3 cellular contexts compared by ENCODE assay signal in genomic region chr3:149581248-149581647, GRCh38.
TF ChIP-seq lines count a peak whose summit lies in the region.

No MANE protein-coding gene starts in this region.

TF ChIP-seq in IMR-90, 13 proteins besides CTCF, POLR2A, EP300 and RAD21:
- TF ChIP-seq RFX5 (IDR thresholded peaks at IDR 0.05; ENCODE audit: low read depth, low read length): no peak
TF ChIP-seq in IMR-90: peak in this region for 0.

TF ChIP-seq in HepG2, 621 proteins besides CTCF, POLR2A, EP300 and RAD21:
- no peak for TF ChIP-seq ZNF362 (CRISPR knock-in tag; IDR thresholded peaks at IDR 0.05; ENCODE audit: borderline replicate concordance)
- TF ChIP-seq, protein P1, sequence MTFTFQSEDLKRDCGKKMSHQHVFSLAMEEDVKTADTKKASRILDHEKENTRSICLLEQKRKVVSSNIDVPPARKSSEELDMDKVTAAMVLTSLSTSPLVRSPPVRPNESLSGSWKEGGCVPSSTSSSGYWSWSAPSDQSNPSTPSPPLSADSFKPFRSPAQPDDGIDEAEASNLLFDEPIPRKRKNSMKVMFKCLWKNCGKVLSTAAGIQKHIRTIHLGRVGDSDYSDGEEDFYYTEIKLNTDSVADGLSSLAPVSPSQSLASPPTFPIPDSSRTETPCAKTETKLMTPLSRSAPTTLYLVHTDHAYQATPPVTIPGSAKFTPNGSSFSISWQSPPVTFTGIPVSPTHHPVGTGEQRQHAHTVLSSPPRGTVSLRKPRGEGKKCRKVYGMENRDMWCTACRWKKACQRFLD (CRISPR knock-in tag; IDR thresholded peaks at IDR 0.05; ENCODE audit: borderline replicate concordance): no peak
- no peak for TF ChIP-seq SRY (CRISPR knock-in tag; IDR thresholded peaks at IDR 0.05)
- no peak for TF ChIP-seq NFRKB (IDR thresholded peaks at IDR 0.05)
- no peak for TF ChIP-seq ZNF674 (CRISPR knock-in tag; IDR thresholded peaks at IDR 0.05; ENCODE audit: low read depth)
- TF ChIP-seq MAZ (IDR thresholded peaks at IDR 0.05; ENCODE audit: borderline replicate concordance, low read depth, low read length): no peak
- no peak for TF ChIP-seq MAZ (CRISPR knock-in tag; IDR thresholded peaks at IDR 0.05; ENCODE audit: low read depth)
- no peak for TF ChIP-seq FOXO1 (CRISPR knock-in tag; IDR thresholded peaks at IDR 0.05)
- no peak for TF ChIP-seq RCOR2 (CRISPR knock-in tag; IDR thresholded peaks at IDR 0.05)
- TF ChIP-seq ZNF883 (CRISPR knock-in tag; IDR thresholded peaks at IDR 0.05; ENCODE audit: not compliant biosample characterization): no peak
- no peak for TF ChIP-seq MNT (IDR thresholded peaks at IDR 0.05)
- no peak for TF ChIP-seq PRMT3 (CRISPR knock-in tag; IDR thresholded peaks at IDR 0.05; ENCODE audit: borderline replicate concordance, low read depth)
- TF ChIP-seq KDM6A (CRISPR knock-in tag; IDR thresholded peaks at IDR 0.05; ENCODE audit: low read depth): no peak
- TF ChIP-seq ZFY (CRISPR knock-in tag; IDR thresholded peaks at IDR 0.05): no peak
- no peak for TF ChIP-seq ZNF713 (CRISPR knock-in tag; IDR thresholded peaks at IDR 0.05)
- no peak for TF ChIP-seq SMAD9 (CRISPR knock-in tag; IDR thresholded peaks at IDR 0.05)
- TF ChIP-seq BHLHE40 (IDR thresholded peaks at IDR 0.05; ENCODE audit: low read length): no peak
- no peak for TF ChIP-seq CEBPB (IDR thresholded peaks at IDR 0.05; ENCODE audit: borderline replicate concordance, low read depth, low read length)
- TF ChIP-seq, protein P2, sequence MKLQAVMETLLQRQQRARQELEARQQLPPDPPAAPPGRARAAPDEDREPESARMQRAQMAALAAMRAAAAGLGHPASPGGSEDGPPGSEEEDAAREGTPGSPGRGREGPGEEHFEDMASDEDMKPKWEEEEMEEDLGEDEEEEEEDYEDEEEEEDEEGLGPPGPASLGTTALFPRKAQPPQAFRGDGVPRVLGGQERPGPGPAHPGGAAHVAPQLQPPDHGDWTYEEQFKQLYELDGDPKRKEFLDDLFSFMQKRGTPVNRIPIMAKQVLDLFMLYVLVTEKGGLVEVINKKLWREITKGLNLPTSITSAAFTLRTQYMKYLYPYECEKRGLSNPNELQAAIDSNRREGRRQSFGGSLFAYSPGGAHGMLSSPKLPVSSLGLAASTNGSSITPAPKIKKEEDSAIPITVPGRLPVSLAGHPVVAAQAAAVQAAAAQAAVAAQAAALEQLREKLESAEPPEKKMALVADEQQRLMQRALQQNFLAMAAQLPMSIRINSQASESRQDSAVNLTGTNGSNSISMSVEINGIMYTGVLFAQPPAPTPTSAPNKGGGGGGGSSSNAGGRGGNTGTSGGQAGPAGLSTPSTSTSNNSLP (IDR thresholded peaks at IDR 0.05; ENCODE audit: low read depth, low read length): no peak
TF ChIP-seq in HepG2: peak in this region for 0.

TF ChIP-seq in GM23338, 12 proteins besides CTCF, POLR2A, EP300 and RAD21:
- TF ChIP-seq EZH2phosphoT487 (IDR thresholded peaks at IDR 0.05; ENCODE audit: unreplicated experiment) (no peak), POLR2AphosphoS5 (IDR thresholded peaks at IDR 0.05; ENCODE audit: low read depth) (no peak), ZNF114 (CRISPR knock-in tag; IDR thresholded peaks at IDR 0.05) (no peak), JUNB (IDR thresholded peaks at IDR 0.05; ENCODE audit: unreplicated experiment) (no peak), STAT1 (IDR thresholded peaks at IDR 0.05; ENCODE audit: unreplicated experiment) (no peak), EZH2 (IDR thresholded peaks at IDR 0.05; ENCODE audit: low read depth, unreplicated experiment) (no peak), CREB1 (CRISPR knock-in tag; IDR thresholded peaks at IDR 0.05; ENCODE audit: low read depth) (no peak), NANOG (IDR thresholded peaks at IDR 0.05; ENCODE audit: borderline replicate concordance) (no peak), REST (IDR thresholded peaks at IDR 0.05; ENCODE audit: unreplicated experiment) (no peak), ZNF331 (CRISPR knock-in tag; IDR thresholded peaks at IDR 0.05; ENCODE audit: low read depth) (no peak)
- TF ChIP-seq, protein P3, sequence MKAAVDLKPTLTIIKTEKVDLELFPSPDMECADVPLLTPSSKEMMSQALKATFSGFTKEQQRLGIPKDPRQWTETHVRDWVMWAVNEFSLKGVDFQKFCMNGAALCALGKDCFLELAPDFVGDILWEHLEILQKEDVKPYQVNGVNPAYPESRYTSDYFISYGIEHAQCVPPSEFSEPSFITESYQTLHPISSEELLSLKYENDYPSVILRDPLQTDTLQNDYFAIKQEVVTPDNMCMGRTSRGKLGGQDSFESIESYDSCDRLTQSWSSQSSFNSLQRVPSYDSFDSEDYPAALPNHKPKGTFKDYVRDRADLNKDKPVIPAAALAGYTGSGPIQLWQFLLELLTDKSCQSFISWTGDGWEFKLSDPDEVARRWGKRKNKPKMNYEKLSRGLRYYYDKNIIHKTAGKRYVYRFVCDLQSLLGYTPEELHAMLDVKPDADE (IDR thresholded peaks at IDR 0.05): no peak
- TF ChIP-seq, protein P4, sequence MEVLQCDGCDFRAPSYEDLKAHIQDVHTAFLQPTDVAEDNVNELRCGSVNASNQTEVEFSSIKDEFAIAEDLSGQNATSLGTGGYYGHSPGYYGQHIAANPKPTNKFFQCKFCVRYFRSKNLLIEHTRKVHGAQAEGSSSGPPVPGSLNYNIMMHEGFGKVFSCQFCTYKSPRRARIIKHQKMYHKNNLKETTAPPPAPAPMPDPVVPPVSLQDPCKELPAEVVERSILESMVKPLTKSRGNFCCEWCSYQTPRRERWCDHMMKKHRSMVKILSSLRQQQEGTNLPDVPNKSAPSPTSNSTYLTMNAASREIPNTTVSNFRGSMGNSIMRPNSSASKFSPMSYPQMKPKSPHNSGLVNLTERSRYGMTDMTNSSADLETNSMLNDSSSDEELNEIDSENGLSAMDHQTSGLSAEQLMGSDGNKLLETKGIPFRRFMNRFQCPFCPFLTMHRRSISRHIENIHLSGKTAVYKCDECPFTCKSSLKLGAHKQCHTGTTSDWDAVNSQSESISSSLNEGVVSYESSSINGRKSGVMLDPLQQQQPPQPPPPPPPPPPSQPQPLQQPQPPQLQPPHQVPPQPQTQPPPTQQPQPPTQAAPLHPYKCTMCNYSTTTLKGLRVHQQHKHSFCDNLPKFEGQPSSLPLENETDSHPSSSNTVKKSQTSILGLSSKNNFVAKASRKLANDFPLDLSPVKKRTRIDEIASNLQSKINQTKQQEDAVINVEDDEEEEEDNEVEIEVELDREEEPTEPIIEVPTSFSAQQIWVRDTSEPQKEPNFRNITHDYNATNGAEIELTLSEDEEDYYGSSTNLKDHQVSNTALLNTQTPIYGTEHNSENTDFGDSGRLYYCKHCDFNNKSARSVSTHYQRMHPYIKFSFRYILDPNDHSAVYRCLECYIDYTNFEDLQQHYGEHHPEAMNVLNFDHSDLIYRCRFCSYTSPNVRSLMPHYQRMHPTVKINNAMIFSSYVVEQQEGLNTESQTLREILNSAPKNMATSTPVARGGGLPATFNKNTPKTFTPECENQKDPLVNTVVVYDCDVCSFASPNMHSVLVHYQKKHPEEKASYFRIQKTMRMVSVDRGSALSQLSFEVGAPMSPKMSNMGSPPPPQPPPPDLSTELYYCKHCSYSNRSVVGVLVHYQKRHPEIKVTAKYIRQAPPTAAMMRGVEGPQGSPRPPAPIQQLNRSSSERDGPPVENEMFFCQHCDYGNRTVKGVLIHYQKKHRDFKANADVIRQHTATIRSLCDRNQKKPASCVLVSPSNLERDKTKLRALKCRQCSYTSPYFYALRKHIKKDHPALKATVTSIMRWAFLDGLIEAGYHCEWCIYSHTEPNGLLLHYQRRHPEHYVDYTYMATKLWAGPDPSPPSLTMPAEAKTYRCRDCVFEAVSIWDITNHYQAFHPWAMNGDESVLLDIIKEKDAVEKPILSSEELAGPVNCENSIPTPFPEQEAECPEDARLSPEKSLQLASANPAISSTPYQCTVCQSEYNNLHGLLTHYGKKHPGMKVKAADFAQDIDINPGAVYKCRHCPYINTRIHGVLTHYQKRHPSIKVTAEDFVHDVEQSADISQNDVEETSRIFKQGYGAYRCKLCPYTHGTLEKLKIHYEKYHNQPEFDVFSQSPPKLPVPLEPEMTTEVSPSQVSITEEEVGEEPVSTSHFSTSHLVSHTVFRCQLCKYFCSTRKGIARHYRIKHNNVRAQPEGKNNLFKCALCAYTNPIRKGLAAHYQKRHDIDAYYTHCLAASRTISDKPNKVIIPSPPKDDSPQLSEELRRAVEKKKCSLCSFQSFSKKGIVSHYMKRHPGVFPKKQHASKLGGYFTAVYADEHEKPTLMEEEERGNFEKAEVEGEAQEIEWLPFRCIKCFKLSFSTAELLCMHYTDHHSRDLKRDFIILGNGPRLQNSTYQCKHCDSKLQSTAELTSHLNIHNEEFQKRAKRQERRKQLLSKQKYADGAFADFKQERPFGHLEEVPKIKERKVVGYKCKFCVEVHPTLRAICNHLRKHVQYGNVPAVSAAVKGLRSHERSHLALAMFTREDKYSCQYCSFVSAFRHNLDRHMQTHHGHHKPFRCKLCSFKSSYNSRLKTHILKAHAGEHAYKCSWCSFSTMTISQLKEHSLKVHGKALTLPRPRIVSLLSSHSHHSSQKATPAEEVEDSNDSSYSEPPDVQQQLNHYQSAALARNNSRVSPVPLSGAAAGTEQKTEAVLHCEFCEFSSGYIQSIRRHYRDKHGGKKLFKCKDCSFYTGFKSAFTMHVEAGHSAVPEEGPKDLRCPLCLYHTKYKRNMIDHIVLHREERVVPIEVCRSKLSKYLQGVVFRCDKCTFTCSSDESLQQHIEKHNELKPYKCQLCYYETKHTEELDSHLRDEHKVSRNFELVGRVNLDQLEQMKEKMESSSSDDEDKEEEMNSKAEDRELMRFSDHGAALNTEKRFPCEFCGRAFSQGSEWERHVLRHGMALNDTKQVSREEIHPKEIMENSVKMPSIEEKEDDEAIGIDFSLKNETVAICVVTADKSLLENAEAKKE (CRISPR knock-in tag; IDR thresholded peaks at IDR 0.05): no peak
